In genomic region chr7:139763330-139763729, GRCh38 we compare ENCODE assay signal across 17 cellular contexts. TPM values are rescaled to one million over a fixed set of nuclear protein-coding genes. Genes with fewer than 3 reads are reported as not detected.
DNase-seq lines count a peak whose midpoint lies in the region; ATAC-seq, FAIRE-seq and TF ChIP-seq lines count a peak whose summit lies in the region.
"Had no signal": no experiment of that assay in that cellular context is flagged by ENCODE, and none has a peak within 500 bp of the region (broad histone marks: within the 10 kb centered on the region; RNA-seq: fewer than 3 reads in every experiment).

No MANE protein-coding gene starts in this region.

- H4K91ac ChIP-seq in IMR-90 (ENCODE audit: insufficient read depth, low read depth, low read length) (no peak overlapping the region), H1 (replicated peaks; ENCODE audit: insufficient read length, low read length) (no peak overlapping the region)

- CTCF ChIA-PET in IMR-90 (lab: Yijun Ruan, JAX): no interaction called here
- CTCF ChIA-PET in H1 (lab: Charles Lee; ENCODE audit: partially characterized antibody): interaction anchor here (0.6 to 2.1 kb wide), 8 partner anchors 9 to 852 kb away, joined by 3 to 5 read pairs (median 4); no protein-coding TSS in a partner anchor
- CTCF ChIA-PET in A673 (lab: Charles Lee): no interaction called here

- H2BK5ac ChIP-seq in IMR-90 (ENCODE audit: low read depth, low read length, poor library complexity, severe bottlenecking) (peak overlapping the region; percentile 4), H1 (ENCODE audit: low read depth, low read length) (0 out of 2 replicates have a peak overlapping the region, but pooled peaks have one; percentile 3)

- H3K4me1 ChIP-seq in BLaER1: peaks cover 42% of the 10 kb centered on the region
- peaks cover 41% of the 10 kb centered on the region for H3K4me1 ChIP-seq in IMR-90 (ENCODE audit: control insufficient read depth, insufficient read depth, low read length)
- peaks cover 0 to under 1% (median 0%) of the 10 kb centered on the region in 4 experiments; a peak in 1 of 7 replicates for H3K4me1 ChIP-seq in H1 (replicated peaks in 1 of 4; ENCODE audit: control insufficient read depth in 3 of 4, insufficient read depth in 4 of 4, low read length in 3 of 4)
- peaks cover 0 to 22% (median 12%) of the 10 kb centered on the region in 4 donors for H3K4me1 ChIP-seq in tibial nerve
- no peaks in the 10 kb centered on the region for H3K4me1 ChIP-seq in A673 (ENCODE audit: insufficient read depth, low read length, poor library complexity, severe bottlenecking)

- no peak for TF ChIP-seq EP300 in H1 (IDR thresholded peaks at IDR 0.05; ENCODE audit: borderline replicate concordance in 1 of 2, low read depth in 2 of 2, low read length in 2 of 2)
- TF ChIP-seq EP300 in tibial nerve (IDR thresholded peaks at IDR 0.05): no peak

- TF ChIP-seq RAD21 in IMR-90 (IDR thresholded peaks at IDR 0.05; ENCODE audit: low read length): no peak
- no peak for TF ChIP-seq RAD21 in H1 (IDR thresholded peaks at IDR 0.05 in 1 of 2, conservative IDR thresholded peaks at IDR 0.05 in 1 of 2; ENCODE audit: low read depth in 2 of 2, low read length in 2 of 2)

- no peak overlapping the region for H2BK12ac ChIP-seq in H1 (ENCODE audit: low read depth, low read length)

- H3K23me2 ChIP-seq in H1 (ENCODE audit: low read depth, low read length): no peaks in the 10 kb centered on the region

- no peaks in the 10 kb centered on the region for H3K9me3 ChIP-seq in BLaER1
- H3K9me3 ChIP-seq in IMR-90 (ENCODE audit: control insufficient read depth, insufficient read depth, low read length): no peaks in the 10 kb centered on the region
- H3K9me3 ChIP-seq in H1 (ENCODE audit: insufficient read depth in 2 of 2, low read depth in 1 of 2, low read length in 1 of 2): no peaks in the 10 kb centered on the region
- H3K9me3 ChIP-seq in tibial nerve: no peaks in the 10 kb centered on the region
- H3K9me3 ChIP-seq in A673 (ENCODE audit: low read depth, low read length, poor library complexity, severe bottlenecking): no peaks in the 10 kb centered on the region
- H3K9me3 ChIP-seq: transverse colon had no signal

- H4K5ac ChIP-seq in IMR-90 (ENCODE audit: low read depth, low read length): no peak overlapping the region
- H4K5ac ChIP-seq in H1 (ENCODE audit: insufficient read length, low read depth, low read length): no peak overlapping the region

- ATAC-seq in IMR-90 (ENCODE audit: low read depth) (peak; percentile 25), GM18870 (IDR thresholded peaks at IDR 0.05; ENCODE audit: unreplicated experiment) (no peak), GM21381 (IDR thresholded peaks at IDR 0.05; ENCODE audit: unreplicated experiment) (no peak)
- ATAC-seq: activated CD4-positive, alpha-beta T cell treated with anti-CD3 and anti-CD28 coated beads for 36 hours; stimulated activated memory B cell treated with anti-CD40 and anti-IgM and Interleukin-4, amounts not matched to agents 10 μg/mL and 1 μg/mL and 100 μg/mL, for 72 hours had no signal

- peak overlapping the region; percentile 57; the same call in 1 of the 2 replicates for H3K4ac ChIP-seq in IMR-90 (ENCODE audit: low read depth, low read length)
- H3K4ac ChIP-seq in H1 (replicated peaks; ENCODE audit: insufficient read length, low read depth, low read length): no peak overlapping the region

- H3K9ac ChIP-seq in BLaER1 (no peak overlapping the region), IMR-90 (ENCODE audit: low read depth, low read length) (no peak overlapping the region), H1 (replicated peaks in 1 of 4; ENCODE audit: extremely low read depth in 1 of 4, low read depth in 3 of 4, low read length in 3 of 4) (no peak overlapping the region)

- H3K79me2 ChIP-seq in H1 (ENCODE audit: control insufficient read depth in 1 of 2, insufficient read depth in 2 of 2, low read length in 2 of 2): peaks cover 0 to 27% of the 10 kb centered on the region in 2 experiments; a peak in 2 of 4 replicates

- H2AK9ac ChIP-seq in IMR-90 (replicated peaks; ENCODE audit: low read depth, low read length, poor library complexity): no peak overlapping the region

- intact Hi-C loops in IMR-90 (cut with micrococcal nuclease): no loop called here
- intact Hi-C loops in A673 (cut with micrococcal nuclease; ENCODE audit: unreplicated experiment): no loop called here

- no TSS peak for BruUV-seq in IMR-90 (replicated peaks; lab: Mats Ljungman, UMichigan)
- no TSS peak for BruUV-seq in A673 (replicated peaks; lab: Mats Ljungman, UMichigan)

- H3K27me3 Mint-ChIP-seq in nephron (ENCODE audit: low read depth): no peaks in the 10 kb centered on the region
- H3K27me3 Mint-ChIP-seq: activated CD4-positive, alpha-beta T cell treated with anti-CD3 and anti-CD28 coated beads for 36 hours; stimulated activated memory B cell treated with anti-CD40 and anti-IgM and Interleukin-4, amounts not matched to agents 10 μg/mL and 1 μg/mL and 100 μg/mL, for 72 hours had no signal

- dilution Hi-C loops in IMR-90 (cut with HindIII; ENCODE audit: low sequenced_read_pairs, unreplicated experiment): no loop called here

- peak overlapping the region; percentile 50; the same call in 1 of the 2 replicates for H3K23ac ChIP-seq in IMR-90 (ENCODE audit: low read depth, low read length)
- no peak overlapping the region for H3K23ac ChIP-seq in H1 (ENCODE audit: insufficient read length)

- no peak for FAIRE-seq in H1 (lab: Jason Lieb, UNC)
- FAIRE-seq: GM19239 had no signal

- peaks cover 63% of the 10 kb centered on the region for H3K36me3 Mint-ChIP-seq in nephron (ENCODE audit: low read depth)

- H2AFZ ChIP-seq in IMR-90 (replicated peaks; ENCODE audit: low read length, poor library complexity): no peak overlapping the region
- no peak overlapping the region for H2AFZ ChIP-seq in H1 (ENCODE audit: low read length)

- peak overlapping the region; percentile 22 for H3K4me2 ChIP-seq in BLaER1
- H3K4me2 ChIP-seq in IMR-90 (ENCODE audit: low read depth, low read length): peak overlapping the region; percentile 27
- no peak overlapping the region for H3K4me2 ChIP-seq in H1 (ENCODE audit: insufficient read depth in 1 of 2, low read depth in 2 of 2, low read length in 2 of 2)

- no peaks in the 10 kb centered on the region for H3K27me3 ChIP-seq in BLaER1
- H3K27me3 ChIP-seq in IMR-90 (ENCODE audit: control insufficient read depth, insufficient read depth, low read length): no peaks in the 10 kb centered on the region
- H3K27me3 ChIP-seq in H1 (replicated peaks in 1 of 4; ENCODE audit: control insufficient read depth in 3 of 4, extremely low read depth in 1 of 4, insufficient read depth in 3 of 4, low read length in 3 of 4): no peaks in the 10 kb centered on the region; a peak in 1 of 7 replicates
- no peaks in the 10 kb centered on the region for H3K27me3 ChIP-seq in tibial nerve
- no peaks in the 10 kb centered on the region for H3K27me3 ChIP-seq in A673 (replicated peaks; ENCODE audit: insufficient read depth, low read depth, low read length, poor library complexity)
- H3K27me3 ChIP-seq: transverse colon had no signal

- H3K36me3 ChIP-seq in BLaER1 (peaks cover 44% of the 10 kb centered on the region), IMR-90 (ENCODE audit: control insufficient read depth, insufficient read depth, low read length) (peaks cover 24% of the 10 kb centered on the region), H1 (ENCODE audit: control insufficient read depth in 2 of 4, insufficient read depth in 4 of 4, low read length in 3 of 4) (no peaks in the 10 kb centered on the region), tibial nerve (no peaks in the 10 kb centered on the region), A673 (ENCODE audit: insufficient read depth, low read length, poor library complexity, severe bottlenecking) (no peaks in the 10 kb centered on the region)
- H3K36me3 ChIP-seq: transverse colon had no signal

- H2BK15ac ChIP-seq in IMR-90 (ENCODE audit: low read depth, low read length): no peak overlapping the region
- H2BK15ac ChIP-seq in H1 (ENCODE audit: low read length): no peak overlapping the region

- peaks cover 15% of the 10 kb centered on the region for H3K4me1 Mint-ChIP-seq in nephron

- H4K20me1 ChIP-seq in BLaER1: peaks cover 59% of the 10 kb centered on the region
- H4K20me1 ChIP-seq in IMR-90 (ENCODE audit: insufficient read depth, low read length): peaks cover 98% of the 10 kb centered on the region
- no peaks in the 10 kb centered on the region for H4K20me1 ChIP-seq in H1 (replicated peaks in 1 of 2; ENCODE audit: control insufficient read depth in 1 of 2, insufficient read depth in 2 of 2, low read length in 2 of 2)

- DNase-seq in IMR-90: no peak
- no peak for DNase-seq in H1 (ENCODE audit: low read depth in 1 of 2, low spot score in 2 of 2)
- no peak for DNase-seq in tibial nerve (ENCODE audit: low spot score in 2 of 2)
- no peak for DNase-seq in A673 (ENCODE audit: low spot score)
- DNase-seq: activated CD4-positive, alpha-beta T cell treated with anti-CD3 and anti-CD28 coated beads for 36 hours; anterior cingulate cortex; hypothalamus; NCI-H1417; NCI-H748 treated with DMSO at 0.1 percent for 48 hours; T1000; transverse colon had no signal

- WGBS in IMR-90 (ENCODE audit: extremely low coverage in 2 of 2, insufficient read length in 1 of 2), 2 experiments: 79% methylated on average over 2 of the region's 10 CpGs; no CpG with 5 or more reads in 1 of the 2 experiments
- WGBS in H1 (ENCODE audit: extremely low coverage in 1 of 2, insufficient coverage in 1 of 2, insufficient read length in 1 of 2, insufficient replicate concordance in 2 of 2, low coverage in 1 of 2, low lambda C conversion rate in 2 of 2, missing lambda C conversion rate in 1 of 2), 2 experiments: 84% methylated on average over 10 of the region's 10 CpGs; no CpG with 5 or more reads in 1 of the 2 experiments
- 80 to 87% methylated on average over 10 of the region's 10 CpGs for WGBS in tibial nerve, 2 donors

- H3K79me1 ChIP-seq in IMR-90 (ENCODE audit: low read depth in 1 of 2, low read length in 2 of 2): peaks cover 38 to 81% of the 10 kb centered on the region in 2 experiments
- peaks cover 11% of the 10 kb centered on the region for H3K79me1 ChIP-seq in H1 (ENCODE audit: low read depth, low read length)

- H3K9me3 Mint-ChIP-seq in nephron: no peaks in the 10 kb centered on the region
- H3K9me3 Mint-ChIP-seq: stimulated activated memory B cell treated with anti-CD40 and anti-IgM and Interleukin-4, amounts not matched to agents 10 μg/mL and 1 μg/mL and 100 μg/mL, for 72 hours had no signal

- H3K9me1 ChIP-seq in IMR-90 (ENCODE audit: insufficient read depth, low read length): peaks cover 56% of the 10 kb centered on the region

- H3K18ac ChIP-seq in IMR-90 (ENCODE audit: low read depth, low read length) (0 out of 2 replicates have a peak overlapping the region, but pooled peaks have one; percentile 42), H1 (ENCODE audit: extremely low read depth, low read length) (no peak overlapping the region)

- H2AK5ac ChIP-seq in IMR-90 (ENCODE audit: low read depth, low read length) (peak overlapping the region; percentile 31), H1 (ENCODE audit: low read depth, low read length) (no peak overlapping the region)

- no peak overlapping the region for H2BK20ac ChIP-seq in IMR-90 (ENCODE audit: low read depth, low read length)
- H2BK20ac ChIP-seq in H1 (ENCODE audit: low read length): no peak overlapping the region

- in situ Hi-C loops in IMR-90 (cut with MboI; ENCODE audit: low sequenced_read_pairs): no loop called here

- TF ChIP-seq CTCF in IMR-90 (conservative IDR thresholded peaks at IDR 0.05; ENCODE audit: low read depth, low read length) (no peak), H1 (IDR thresholded peaks at IDR 0.05; ENCODE audit: control extremely low read depth in 1 of 3, insufficient read depth in 1 of 3, low read depth in 1 of 3, low read length in 3 of 3) (no peak), nephron (IDR thresholded peaks at IDR 0.05; ENCODE audit: unreplicated experiment in 3 of 3) (no peak), tibial nerve (IDR thresholded peaks at IDR 0.05) (no peak), A673 (conservative IDR thresholded peaks at IDR 0.05; ENCODE audit: low read depth, low read length) (no peak)

- TF ChIP-seq POLR2A in IMR-90 (IDR thresholded peaks at IDR 0.05; ENCODE audit: low read depth, low read length) (no peak), H1 (IDR thresholded peaks at IDR 0.05; ENCODE audit: control extremely low read depth in 1 of 2, low read depth in 2 of 2, low read length in 2 of 2) (no peak), tibial nerve (IDR thresholded peaks at IDR 0.05) (no peak)

- H2BK120ac ChIP-seq in IMR-90 (ENCODE audit: low read depth, low read length) (no peak overlapping the region), H1 (replicated peaks; ENCODE audit: low read depth, low read length) (no peak overlapping the region)

- H3K4me3 ChIP-seq in BLaER1 (no peak overlapping the region), IMR-90 (ENCODE audit: insufficient read depth, low read depth, low read length) (no peak overlapping the region), H1 (ENCODE audit: extremely low read depth in 1 of 4, insufficient read depth in 2 of 4, low read depth in 3 of 4, low read length in 4 of 4) (no peak overlapping the region), tibial nerve (no peak overlapping the region), A673 (ENCODE audit: low read depth, low read length, poor library complexity, severe bottlenecking) (no peak overlapping the region)
- H3K4me3 ChIP-seq: transverse colon had no signal

- POLR2A ChIA-PET in IMR-90 (lab: Charles Lee; ENCODE audit: unreplicated experiment): interaction anchor here (0.6 kb wide), 1 partner anchor 193 kb away, joined by 3 read pairs; no protein-coding TSS in a partner anchor
- POLR2A ChIA-PET in H1 (lab: Charles Lee; ENCODE audit: partially characterized antibody): interaction anchor here (1.9 kb wide), 1 partner anchor 10 kb away, joined by 7 read pairs; no protein-coding TSS in a partner anchor
- POLR2A ChIA-PET in A673 (lab: Charles Lee; ENCODE audit: low non-redundant PET): no interaction called here

- H4K8ac ChIP-seq in IMR-90 (ENCODE audit: low read depth in 2 of 2, low read length in 2 of 2) (peak overlapping the region in 1 of 2 experiments; percentile 20; a peak in 2 of 4 replicates), H1 (ENCODE audit: extremely low read depth, insufficient read depth, low read length) (no peak overlapping the region)

- no peak overlapping the region for H3K4me3 Mint-ChIP-seq in nephron
- H3K4me3 Mint-ChIP-seq: activated CD4-positive, alpha-beta T cell treated with anti-CD3 and anti-CD28 coated beads for 36 hours; stimulated activated memory B cell treated with anti-CD40 and anti-IgM and Interleukin-4, amounts not matched to agents 10 μg/mL and 1 μg/mL and 100 μg/mL, for 72 hours had no signal

- H3K14ac ChIP-seq in IMR-90 (replicated peaks; ENCODE audit: low read depth, low read length): 0 out of 2 replicates have a peak overlapping the region, but pooled peaks have one; percentile 24
- H3K14ac ChIP-seq in H1 (ENCODE audit: insufficient read length): no peak overlapping the region

- peak overlapping the region in 2 of 3 experiments; percentile 7 to 64 for H3K27ac Mint-ChIP-seq in nephron
- H3K27ac Mint-ChIP-seq: activated CD4-positive, alpha-beta T cell treated with anti-CD3 and anti-CD28 coated beads for 36 hours had no signal

- H3K27ac ChIP-seq in BLaER1 (no peak overlapping the region), IMR-90 (ENCODE audit: insufficient read depth, low read length) (no peak overlapping the region), H1 (ENCODE audit: low read depth, low read length) (no peak overlapping the region), tibial nerve (no peak overlapping the region), A673 (ENCODE audit: low read depth, low read length, poor library complexity, severe bottlenecking) (no peak overlapping the region)
- H3K27ac ChIP-seq: transverse colon had no signal

- H3K56ac ChIP-seq in IMR-90 (ENCODE audit: extremely low read depth, insufficient read depth, low read length) (no peak overlapping the region), H1 (replicated peaks; ENCODE audit: insufficient read length, low read depth, low read length) (no peak overlapping the region)

RNA-seq across cellular contexts. Expression of gene HIPK2, which starts 14.5 kb away (rescaled TPM):
- total RNA-seq in IMR-90 (2012; rRNA removed) (21.7 and 22.0 TPM in 2 replicates), tibial nerve (10 to 100 TPM; 24.9 to 41.1 (median 29.7) TPM), A673 (2021) (30.7 and 32.4 TPM in 2 replicates)
- polyA plus RNA-seq in IMR-90 (2012; rRNA removed) (27.1 and 31.7 TPM in 2 replicates), H1 (2011; rRNA removed) (8.3 and 10.0 TPM in 2 replicates)
- 9.3 and 22.5 TPM in 2 replicates for polyA plus RNA-seq in IMR-90 (2012; cell fraction: cytosol; rRNA removed)
- polyA plus RNA-seq in IMR-90 (2012; cell fraction: nucleus; rRNA removed; ENCODE audit: low replicate concordance): 36.1 and 45.4 TPM in 2 replicates
- total RNA-seq in H1 (2021; fragmentation: NEBNext Ultra II Directional; extraction: Animal tissue kit (Norgen Biotek cat#: 25700)): 24.3 and 24.4 TPM in 2 replicates
- polyA plus RNA-seq in H1 (2011; cell fraction: cytosol; rRNA removed): 4.9 TPM
- polyA plus RNA-seq in H1 (2011; cell fraction: nucleus; rRNA removed): 18.0 TPM
- 7.7 to 10.0 TPM (median 8.5 TPM) in 4 replicates for polyA plus RNA-seq in H1 (2012, experiment 1 of 2)
- polyA plus RNA-seq in H1 (2012, experiment 2 of 2): 1.1 TPM
- polyA plus RNA-seq in H1 (2013, experiment 1 of 2): 9.4 TPM
- 8.2 TPM for polyA plus RNA-seq in H1 (2013, experiment 2 of 2)
- 21.8 and 24.1 TPM in 2 replicates for polyA minus RNA-seq in H1 (2011; rRNA and poly(A)+ RNA removed)
- 10.6 TPM for polyA minus RNA-seq in H1 (2011; cell fraction: cytosol; rRNA and poly(A)+ RNA removed)
- polyA minus RNA-seq in H1 (2011; cell fraction: nucleus; rRNA and poly(A)+ RNA removed): 16.7 TPM

Comparison
In these comparisons a context has a peak if more than half of its experiments do, and no peak if none do; other contexts are left out.
1. H3K4me2 ChIP-seq: peak in BLaER1 (single experiment) and IMR-90 (single experiment); none in H1 (0 of 2).